8 cellular contexts compared by ENCODE assay signal in the genomic region with DNA sequence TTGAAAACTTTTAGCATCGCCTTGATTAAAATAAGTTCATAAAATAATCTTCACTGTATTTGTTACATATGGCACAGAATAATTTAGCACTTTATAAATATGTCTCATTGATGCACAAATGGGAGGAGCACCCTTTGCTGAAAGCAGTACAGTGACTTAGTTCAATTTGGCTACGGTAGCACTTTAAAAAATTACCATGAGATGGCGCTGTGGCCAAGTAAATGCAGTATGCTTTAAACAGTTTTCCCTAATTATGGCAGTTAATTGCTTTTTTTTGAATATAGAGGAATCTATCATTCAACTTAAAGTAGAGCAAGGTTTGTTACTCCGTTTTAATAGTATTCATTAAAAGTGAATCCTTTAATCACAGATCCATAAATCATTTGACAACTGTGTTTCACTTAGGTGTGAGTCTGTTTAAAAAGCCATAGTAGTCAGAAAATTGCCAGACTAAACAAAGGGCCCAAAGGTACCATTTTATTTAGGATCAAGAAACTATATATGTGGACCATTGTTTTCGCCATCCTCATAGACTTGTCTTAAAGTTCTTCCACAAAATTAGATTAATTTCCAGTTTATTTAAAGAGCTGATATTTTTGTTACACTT. TPM values are rescaled to one million over a fixed set of nuclear protein-coding genes. Genes with fewer than 3 reads are reported as not detected.
A peak's percentile ranks its signal among the peaks of the same experiment; 100 is the strongest.
DNase-seq lines count a peak whose midpoint lies in the region; ATAC-seq lines count a peak whose summit lies in the region.

No MANE protein-coding gene starts in this region.

- H3K4me3 ChIP-seq in adipocyte (ENCODE audit: low read length) (no peak overlapping the region), iPS DF 6.9 (ENCODE audit: low read length) (no peak overlapping the region)

- H3K27me3 ChIP-seq in adipocyte (replicated peaks; ENCODE audit: control insufficient read depth, insufficient read depth, low read length) (no peaks in the 10 kb centered on the region), iPS DF 6.9 (ENCODE audit: control insufficient read depth, insufficient read depth, low read length) (no peaks in the 10 kb centered on the region)

- DNase-seq in D341Med (ENCODE audit: low spot score) (peak; percentile 42), NCI-H526 treated with DMSO at 0.1 percent for 48 hours (lab: John Stamatoyannopoulos, UW) (peak; percentile 60), adipocyte (ENCODE audit: low read depth) (peak; percentile 77), iPS DF 6.9 (ENCODE audit: low read depth, low spot score) (peak; percentile 18)
- peak; percentile 38 for DNase-seq in stimulated activated CD4-positive, alpha-beta T cell treated with anti-CD3 and anti-CD28 coated beads, Interleukin-15, amount 100 ng/mL, for 24 hours

- ATAC-seq in GM21723 (IDR thresholded peaks at IDR 0.05; ENCODE audit: unreplicated experiment) (peak; percentile 51), esophagus mucosa (no peak), HG02981 (IDR thresholded peaks at IDR 0.05; ENCODE audit: unreplicated experiment) (no peak)

- H3K9me3 ChIP-seq in adipocyte (ENCODE audit: control insufficient read depth, low read length) (no peaks in the 10 kb centered on the region), iPS DF 6.9 (ENCODE audit: control insufficient read depth, insufficient read depth, low read length) (no peaks in the 10 kb centered on the region)

- H3K27ac ChIP-seq in iPS DF 6.9 (ENCODE audit: low read length), result no peak overlapping the region

- H3K36me3 ChIP-seq in adipocyte (ENCODE audit: control insufficient read depth, insufficient read depth, low read length, severe bottlenecking) (peaks cover 3% of the 10 kb centered on the region), iPS DF 6.9 (ENCODE audit: control insufficient read depth, insufficient read depth, low read length) (no peaks in the 10 kb centered on the region)

- peak overlapping the region; percentile 11 for H3K9ac ChIP-seq in adipocyte (ENCODE audit: low read length)

- WGBS in iPS DF 6.9 (ENCODE audit: insufficient coverage, insufficient read length), result no CpG with 5 or more reads among the region's 5 CpGs

- H3K4me1 ChIP-seq in adipocyte (ENCODE audit: control insufficient read depth, insufficient read depth, low read length) (peaks cover 13% of the 10 kb centered on the region), iPS DF 6.9 (ENCODE audit: control insufficient read depth, insufficient read depth, low read length) (no peaks in the 10 kb centered on the region)

RNA-seq across cellular contexts. Expression of a gene that starts 34.7 kb away (rescaled TPM):
- total RNA-seq in esophagus mucosa, result 72.2 TPM

Comparison
In these comparisons a context has a peak if more than half of its experiments do, and no peak if none do; other contexts are left out.
1. DNase-seq: peak in every context shown above with its lines; median percentile 77 in adipocyte; 60 in NCI-H526 treated with DMSO at 0.1 percent for 48 hours; 42 in D341Med; 38 in stimulated activated CD4-positive, alpha-beta T cell treated with anti-CD3 and anti-CD28 coated beads, Interleukin-15, amount 100 ng/mL, for 24 hours; 18 in iPS DF 6.9.